Comparison of ENCODE assay signal across 8 cellular contexts in the genomic region with DNA sequence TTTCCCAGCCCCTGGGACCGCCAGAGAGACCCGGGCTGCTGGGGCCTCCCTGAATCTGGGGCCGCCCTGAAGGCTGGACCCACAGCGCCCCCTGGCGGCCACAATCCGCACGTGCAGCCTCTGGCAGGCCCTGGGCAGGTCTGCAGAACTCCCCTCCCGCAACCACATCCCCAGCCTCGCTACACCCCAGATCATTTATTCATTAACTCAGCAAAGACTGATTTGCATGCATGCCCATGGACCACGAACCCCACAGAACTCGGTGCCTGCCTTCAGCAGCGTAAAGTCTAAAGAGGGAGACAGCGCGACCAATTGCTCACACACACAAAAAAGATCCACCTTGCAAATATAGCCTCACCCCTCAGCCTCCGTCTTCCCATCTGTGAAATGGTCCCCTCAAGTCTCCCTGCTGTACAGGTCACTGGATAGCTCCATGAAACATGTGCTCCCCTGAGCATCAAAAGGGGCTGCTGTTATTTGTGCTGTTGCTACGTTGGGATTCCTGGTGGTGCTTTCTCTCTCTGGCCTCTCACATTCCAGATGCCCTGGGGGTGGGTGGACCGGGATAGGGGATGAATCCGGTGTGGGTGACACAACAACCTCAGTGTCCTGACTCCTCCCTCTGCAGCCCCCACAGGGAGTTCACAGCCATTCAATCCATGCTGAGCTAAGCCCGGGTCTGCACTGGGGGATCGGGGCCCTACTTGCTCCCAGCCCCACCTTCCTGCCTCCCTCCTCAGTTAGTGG.
DNase-seq lines count a peak whose midpoint lies in the region; ATAC-seq and TF ChIP-seq lines count a peak whose summit lies in the region.

No MANE protein-coding gene starts in this region.

- DNase-seq in Calu3: peak; percentile 93
- DNase-seq in HT1080 (ENCODE audit: low read depth): peak; percentile 50
- DNase-seq in Panc1 (ENCODE audit: low read depth, low spot score): no peak
- peak; percentile 76 for DNase-seq in activated T-helper 1 cell treated with anti-CD3 and anti-CD28 coated beads, Interleukin-12 subunit alpha, Interleukin-12 subunit beta, Interleukin-2, Interleukin-4 antibody, amounts not matched to agents 30 ng/mL and 10 ng/mL and 1 ng/mL, durations not matched to agents 14 hours and 24 hours and 36 hours (ENCODE audit: low spot score)
- DNase-seq in foreskin fibroblast: peak in 1 of 2 donors; percentile 83
- DNase-seq in osteoblast (ENCODE audit: insufficient read length, low spot score, missing footprints): peak; percentile 95
- DNase-seq in thyroid gland: peak; percentile 72 to 76

- 0 out of 2 replicates have a peak overlapping the region, but pooled peaks have one; percentile 3 for H3K27ac ChIP-seq in Panc1 (ENCODE audit: low read length)
- no peak overlapping the region for H3K27ac ChIP-seq in osteoblast (ENCODE audit: low read depth, low read length)
- peak overlapping the region in 2 of 3 donors; percentile 14 to 56 for H3K27ac ChIP-seq in thyroid gland

- no peaks in the 10 kb centered on the region for H3K27me3 ChIP-seq in Panc1 (ENCODE audit: control insufficient read depth, insufficient read depth, low read length)
- peaks cover 7% of the 10 kb centered on the region for H3K27me3 ChIP-seq in osteoblast (ENCODE audit: insufficient read depth, low read length)
- no peaks in the 10 kb centered on the region for H3K27me3 ChIP-seq in thyroid gland

- TF ChIP-seq CTCF in Calu3 (IDR thresholded peaks at IDR 0.05; ENCODE audit: unreplicated experiment) (peak; percentile 99), Panc1 (IDR thresholded peaks at IDR 0.05) (peak; percentile 98), foreskin fibroblast (IDR thresholded peaks at IDR 0.05; ENCODE audit: low read depth, low read length) (peak; percentile 83), osteoblast (IDR thresholded peaks at IDR 0.05; ENCODE audit: extremely low read depth, low read depth, low read length) (peak; percentile 90), thyroid gland (IDR thresholded peaks at IDR 0.05) (peak; percentile 95 to 100 (median 98))

- no TSS peak for BruUV-seq in Calu3 (replicated peaks; lab: Mats Ljungman, UMichigan)
- no TSS peak for BruUV-seq in Panc1 (replicated peaks; lab: Mats Ljungman, UMichigan)

- H4K20me1 ChIP-seq in osteoblast (ENCODE audit: insufficient read depth, low read length): no peaks in the 10 kb centered on the region

- peaks cover 10% of the 10 kb centered on the region for H3K27me3 Mint-ChIP-seq in Calu3 (ENCODE audit: unreplicated experiment)
- H3K27me3 Mint-ChIP-seq in activated T-helper 1 cell treated with anti-CD3 and anti-CD28 coated beads, Interleukin-12 subunit alpha, Interleukin-12 subunit beta, Interleukin-2, Interleukin-4 antibody, amounts not matched to agents 30 ng/mL and 10 ng/mL and 1 ng/mL, durations not matched to agents 14 hours and 24 hours and 36 hours (ENCODE audit: insufficient read depth): peaks cover 18% of the 10 kb centered on the region

- H3K9me3 ChIP-seq in Panc1 (ENCODE audit: control insufficient read depth, insufficient read depth, low read depth, low read length) (peaks cover 6% of the 10 kb centered on the region; the same call in 1 of the 2 replicates), osteoblast (ENCODE audit: low read depth, low read length) (peaks cover 7% of the 10 kb centered on the region), thyroid gland (no peaks in the 10 kb centered on the region)

- H3K4me1 ChIP-seq in Panc1 (ENCODE audit: control insufficient read depth, insufficient read depth, low read length): peaks cover 32% of the 10 kb centered on the region
- peaks cover 27% of the 10 kb centered on the region for H3K4me1 ChIP-seq in osteoblast (ENCODE audit: insufficient read depth, low read length)
- H3K4me1 ChIP-seq in thyroid gland: peaks cover 5 to 26% of the 10 kb centered on the region in 2 donors

- peaks cover 18% of the 10 kb centered on the region for H3K36me3 Mint-ChIP-seq in Calu3 (ENCODE audit: insufficient read depth, unreplicated experiment)
- peaks cover 3% of the 10 kb centered on the region for H3K36me3 Mint-ChIP-seq in activated T-helper 1 cell treated with anti-CD3 and anti-CD28 coated beads, Interleukin-12 subunit alpha, Interleukin-12 subunit beta, Interleukin-2, Interleukin-4 antibody, amounts not matched to agents 30 ng/mL and 10 ng/mL and 1 ng/mL, durations not matched to agents 14 hours and 24 hours and 36 hours (ENCODE audit: low read depth)

- H3K4me3 ChIP-seq in Panc1 (ENCODE audit: low read depth in 2 of 2, low read length in 2 of 2) (no peak overlapping the region), foreskin fibroblast (ENCODE audit: low read depth in 1 of 2, low read length in 2 of 2) (no peak overlapping the region), osteoblast (ENCODE audit: insufficient read depth, low read length) (no peak overlapping the region), thyroid gland (replicated peaks in 1 of 3) (no peak overlapping the region)

- in situ Hi-C loops in Panc1 (cut with HindIII; ENCODE audit: low pct_unique_long_range_greater_than_20kb, low sequenced_read_pairs): no loop called here

- H3K27ac Mint-ChIP-seq in Calu3 (ENCODE audit: unreplicated experiment): peak overlapping the region; percentile 32
- H3K27ac Mint-ChIP-seq in activated T-helper 1 cell treated with anti-CD3 and anti-CD28 coated beads, Interleukin-12 subunit alpha, Interleukin-12 subunit beta, Interleukin-2, Interleukin-4 antibody, amounts not matched to agents 30 ng/mL and 10 ng/mL and 1 ng/mL, durations not matched to agents 14 hours and 24 hours and 36 hours: peak overlapping the region; percentile 29

- WGBS in thyroid gland, 2 donors: 25 to 34% methylated on average over 18 to 20 of the region's 20 CpGs

- H3K9me3 Mint-ChIP-seq in Calu3 (ENCODE audit: low read depth, unreplicated experiment): peaks cover 5% of the 10 kb centered on the region
- H3K9me3 Mint-ChIP-seq in activated T-helper 1 cell treated with anti-CD3 and anti-CD28 coated beads, Interleukin-12 subunit alpha, Interleukin-12 subunit beta, Interleukin-2, Interleukin-4 antibody, amounts not matched to agents 30 ng/mL and 10 ng/mL and 1 ng/mL, durations not matched to agents 14 hours and 24 hours and 36 hours: peaks cover 24% of the 10 kb centered on the region

- ATAC-seq in GM19467 (IDR thresholded peaks at IDR 0.05; ENCODE audit: unreplicated experiment) (peak; percentile 75), Panc1 (peak; percentile 85)

- no peak for TF ChIP-seq POLR2A in thyroid gland (IDR thresholded peaks at IDR 0.05)

- POLR2A ChIA-PET in Panc1 (lab: Charles Lee): no interaction called here

- H3K4me2 ChIP-seq in osteoblast (ENCODE audit: insufficient read depth, low read length): no peak overlapping the region

- H3K4me3 Mint-ChIP-seq in Calu3 (ENCODE audit: low read depth, unreplicated experiment): no peak overlapping the region
- H3K4me3 Mint-ChIP-seq in activated T-helper 1 cell treated with anti-CD3 and anti-CD28 coated beads, Interleukin-12 subunit alpha, Interleukin-12 subunit beta, Interleukin-2, Interleukin-4 antibody, amounts not matched to agents 30 ng/mL and 10 ng/mL and 1 ng/mL, durations not matched to agents 14 hours and 24 hours and 36 hours: no peak overlapping the region

- intact Hi-C loops in Calu3 (cut with micrococcal nuclease; ENCODE audit: unreplicated experiment): loop anchor here (2.0 to 10.0 kb wide), 4 partner anchors 26 to 422 kb away; no protein-coding TSS in a partner anchor
- intact Hi-C loops in Panc1 (cut with micrococcal nuclease; ENCODE audit: unreplicated experiment): loop anchor here (5.0 to 10.0 kb wide), 2 partner anchors 85 to 202 kb away; partner anchors contain the start of gene NCOR2
- intact Hi-C loops in activated T-helper 1 cell treated with anti-CD3 and anti-CD28 coated beads, Interleukin-12 subunit alpha, Interleukin-12 subunit beta, Interleukin-2, Interleukin-4 antibody, amounts not matched to agents 30 ng/mL and 10 ng/mL and 1 ng/mL, durations not matched to agents 14 hours and 24 hours and 36 hours (cut with micrococcal nuclease): loop anchor here (1.0 to 5.0 kb wide), 9 partner anchors 120 to 731 kb away; partner anchors contain the start of gene NCOR2
- intact Hi-C loops in thyroid gland (cut with DNase I): loop anchor here (5.0 to 10.0 kb wide), 3 partner anchors 200 to 412 kb away; partner anchors contain the start of gene NCOR2

- no peaks in the 10 kb centered on the region for H3K79me2 ChIP-seq in osteoblast (ENCODE audit: insufficient read depth, low read length)

- no peaks in the 10 kb centered on the region for H3K36me3 ChIP-seq in Panc1 (ENCODE audit: control insufficient read depth, insufficient read depth, low read length)
- H3K36me3 ChIP-seq in osteoblast (ENCODE audit: insufficient read depth, low read length): no peaks in the 10 kb centered on the region
- H3K36me3 ChIP-seq in thyroid gland: no peaks in the 10 kb centered on the region

- no peak overlapping the region for H2AFZ ChIP-seq in osteoblast (ENCODE audit: low read length)

- CTCF ChIA-PET in Calu3 (lab: Charles Lee) (interaction anchor here (0.5 to 1.2 kb wide), 3 partner anchors 18 to 216 kb away, joined by 3 to 5 read pairs (median 4); no protein-coding TSS in a partner anchor), Panc1 (lab: Charles Lee) (no interaction called here)

- peaks cover 52% of the 10 kb centered on the region for H3K4me1 Mint-ChIP-seq in Calu3 (ENCODE audit: low read depth, unreplicated experiment)
- H3K4me1 Mint-ChIP-seq in activated T-helper 1 cell treated with anti-CD3 and anti-CD28 coated beads, Interleukin-12 subunit alpha, Interleukin-12 subunit beta, Interleukin-2, Interleukin-4 antibody, amounts not matched to agents 30 ng/mL and 10 ng/mL and 1 ng/mL, durations not matched to agents 14 hours and 24 hours and 36 hours (ENCODE audit: low read depth): peaks cover 27% of the 10 kb centered on the region
